In the genomic region with DNA sequence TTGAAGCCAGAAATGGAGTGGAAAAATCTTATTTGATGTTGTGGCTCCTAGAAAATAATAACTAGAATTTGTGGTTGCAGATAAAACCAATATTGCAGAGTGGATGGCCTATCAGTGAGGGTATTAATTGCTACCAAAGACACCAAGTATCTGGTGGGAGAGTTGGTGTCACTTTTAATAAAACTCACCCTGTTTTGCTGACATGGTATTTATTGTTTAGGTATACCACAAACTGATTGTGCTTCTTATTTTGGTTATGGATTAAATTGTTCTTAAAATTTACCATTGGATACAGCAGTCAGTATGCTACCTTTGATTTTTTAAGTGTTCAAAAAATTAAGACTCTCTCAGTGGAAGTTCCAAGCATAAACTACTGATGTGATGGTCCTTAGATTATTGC, we compare ENCODE assay signal across 1 cellular context.
TF ChIP-seq lines count a peak whose summit lies in the region.

No MANE protein-coding gene starts in this region.

TF ChIP-seq in K562, 482 proteins besides CTCF, POLR2A, EP300 and RAD21 (continued from another document):
- no peak for TF ChIP-seq SAFB (IDR thresholded peaks at IDR 0.05; ENCODE audit: borderline replicate concordance, low read depth, low read length)
- peak; percentile 59 for TF ChIP-seq MAFK (IDR thresholded peaks at IDR 0.05; ENCODE audit: low read length)
- no peak for TF ChIP-seq KLF13 (tag; IDR thresholded peaks at IDR 0.05; ENCODE audit: borderline replicate concordance, low read depth)
- TF ChIP-seq JUN (IDR thresholded peaks at IDR 0.05; ENCODE audit: borderline replicate concordance, low read depth, low read length) = no peak
- no peak for TF ChIP-seq JUN (CRISPR knock-in tag; IDR thresholded peaks at IDR 0.05; ENCODE audit: borderline replicate concordance)
- TF ChIP-seq, protein P1, sequence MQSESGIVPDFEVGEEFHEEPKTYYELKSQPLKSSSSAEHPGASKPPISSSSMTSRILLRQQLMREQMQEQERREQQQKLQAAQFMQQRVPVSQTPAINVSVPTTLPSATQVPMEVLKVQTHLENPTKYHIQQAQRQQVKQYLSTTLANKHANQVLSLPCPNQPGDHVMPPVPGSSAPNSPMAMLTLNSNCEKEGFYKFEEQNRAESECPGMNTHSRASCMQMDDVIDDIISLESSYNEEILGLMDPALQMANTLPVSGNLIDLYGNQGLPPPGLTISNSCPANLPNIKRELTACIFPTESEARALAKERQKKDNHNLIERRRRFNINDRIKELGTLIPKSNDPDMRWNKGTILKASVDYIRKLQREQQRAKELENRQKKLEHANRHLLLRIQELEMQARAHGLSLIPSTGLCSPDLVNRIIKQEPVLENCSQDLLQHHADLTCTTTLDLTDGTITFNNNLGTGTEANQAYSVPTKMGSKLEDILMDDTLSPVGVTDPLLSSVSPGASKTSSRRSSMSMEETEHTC (IDR thresholded peaks at IDR 0.05) = no peak
- TF ChIP-seq TOE1 (IDR thresholded peaks at IDR 0.05; ENCODE audit: borderline replicate concordance) = no peak
- TF ChIP-seq TOE1 (CRISPR knock-in tag; IDR thresholded peaks at IDR 0.05; ENCODE audit: borderline replicate concordance, low read depth) = no peak
- TF ChIP-seq MAFF (IDR thresholded peaks at IDR 0.05; ENCODE audit: low read length) = peak; percentile 73
- TF ChIP-seq ZNF316 (IDR thresholded peaks at IDR 0.05) = peak; percentile 80
- TF ChIP-seq FOSL1 (tag; conservative IDR thresholded peaks at IDR 0.05) = no peak
- no peak for TF ChIP-seq ZNF282 (CRISPR knock-in tag; IDR thresholded peaks at IDR 0.05)
- TF ChIP-seq C11orf30 (IDR thresholded peaks at IDR 0.05; ENCODE audit: low read depth) = peak; percentile 53; the same call in 1 of the 2 replicates
- no peak for TF ChIP-seq ZNF23 (CRISPR knock-in tag; IDR thresholded peaks at IDR 0.05)
- no peak for TF ChIP-seq MGA (IDR thresholded peaks at IDR 0.05)
- no peak for TF ChIP-seq RBM34 (IDR thresholded peaks at IDR 0.05; ENCODE audit: borderline replicate concordance, insufficient read depth, low read length)
